Comparison of ENCODE assay signal across 19 cellular contexts in genomic region chr16:70364399-70364798, GRCh38. TPM values are rescaled to one million over a fixed set of nuclear protein-coding genes. Genes with fewer than 3 reads are reported as not detected.
A peak's percentile ranks its signal among the peaks of the same experiment; 100 is the strongest.
DNase-seq lines count a peak whose midpoint lies in the region; ATAC-seq, FAIRE-seq and TF ChIP-seq lines count a peak whose summit lies in the region.
"Had no signal": no experiment of that assay in that cellular context is flagged by ENCODE, and none has a peak within 500 bp of the region (broad histone marks: within the 10 kb centered on the region; RNA-seq: fewer than 3 reads in every experiment).

No MANE protein-coding gene starts in this region.

- H3K27ac ChIP-seq in RWPE1 (peak overlapping the region; percentile 15; the same call in 1 of the 2 replicates), heart right ventricle (no peak overlapping the region)
- H3K27ac ChIP-seq: BLaER1 treated with 17β-estradiol and CSF1 and Interleukin-3, amounts not matched to agents 10 nM and 100 nM had no signal

- TF ChIP-seq POLR2A in GM12891 (IDR thresholded peaks at IDR 0.05; ENCODE audit: low read depth, low read length), result no peak

- no peak for FAIRE-seq in GM12891 (lab: Jason Lieb, UNC)
- FAIRE-seq: A204.1 had no signal

- peaks cover 2 to 30% of the 10 kb centered on the region in 2 donors for H3K36me3 Mint-ChIP-seq in activated T-cell treated with anti-CD3 and anti-CD28 coated beads, Interleukin-2, amount 50 U/mL, for 72 hours (ENCODE audit: insufficient read depth in 2 of 2)
- peaks cover 27% of the 10 kb centered on the region for H3K36me3 Mint-ChIP-seq in activated T-helper 1 cell treated with anti-CD3 and anti-CD28 coated beads, Interleukin-12 subunit alpha, Interleukin-12 subunit beta, Interleukin-2, Interleukin-4 antibody, amounts not matched to agents 30 ng/mL and 10 ng/mL and 1 ng/mL, durations not matched to agents 14 hours and 24 hours and 36 hours (ENCODE audit: low read depth)

- no peak overlapping the region for H3K4me3 Mint-ChIP-seq in activated T-cell treated with anti-CD3 and anti-CD28 coated beads, Interleukin-2, amount 50 U/mL, for 72 hours
- H3K4me3 Mint-ChIP-seq in activated T-helper 1 cell treated with anti-CD3 and anti-CD28 coated beads, Interleukin-12 subunit alpha, Interleukin-12 subunit beta, Interleukin-2, Interleukin-4 antibody, amounts not matched to agents 30 ng/mL and 10 ng/mL and 1 ng/mL, durations not matched to agents 14 hours and 24 hours and 36 hours, result no peak overlapping the region
- H3K4me3 Mint-ChIP-seq: CD8-positive, alpha-beta T cell had no signal

- H3K27me3 ChIP-seq in heart right ventricle, result no peaks in the 10 kb centered on the region
- H3K27me3 ChIP-seq: BLaER1 treated with 17β-estradiol and CSF1 and Interleukin-3, amounts not matched to agents 10 nM and 100 nM had no signal

- H3K27ac Mint-ChIP-seq in activated T-cell treated with anti-CD3 and anti-CD28 coated beads, Interleukin-2, amount 50 U/mL, for 72 hours, result peak overlapping the region; percentile 46
- no peak overlapping the region for H3K27ac Mint-ChIP-seq in activated T-helper 1 cell treated with anti-CD3 and anti-CD28 coated beads, Interleukin-12 subunit alpha, Interleukin-12 subunit beta, Interleukin-2, Interleukin-4 antibody, amounts not matched to agents 30 ng/mL and 10 ng/mL and 1 ng/mL, durations not matched to agents 14 hours and 24 hours and 36 hours
- H3K27ac Mint-ChIP-seq: CD8-positive, alpha-beta T cell had no signal

- H3K27me3 Mint-ChIP-seq in activated T-cell treated with anti-CD3 and anti-CD28 coated beads, Interleukin-2, amount 50 U/mL, for 72 hours (ENCODE audit: low read depth), result no peaks in the 10 kb centered on the region
- H3K27me3 Mint-ChIP-seq in activated T-helper 1 cell treated with anti-CD3 and anti-CD28 coated beads, Interleukin-12 subunit alpha, Interleukin-12 subunit beta, Interleukin-2, Interleukin-4 antibody, amounts not matched to agents 30 ng/mL and 10 ng/mL and 1 ng/mL, durations not matched to agents 14 hours and 24 hours and 36 hours (ENCODE audit: insufficient read depth), result no peaks in the 10 kb centered on the region

- POLR2A ChIA-PET in RWPE1 (lab: Yijun Ruan, JAX; ENCODE audit: low non-redundant PET), result no interaction called here

- 93 to 95% methylated on average over 5 of the region's 5 CpGs for WGBS in heart right ventricle, 2 donors

- H3K36me3 ChIP-seq in heart right ventricle, result peaks cover 0 to 100% (median 82%) of the 10 kb centered on the region in 9 donors

- intact Hi-C loops in heart right ventricle (cut with DNase I), result loop anchor here in 5 of 10 donors (10.0 kb wide), 3 partner anchors 130 to 290 kb away; no protein-coding TSS in a partner anchor
- intact Hi-C loops in activated T-helper 1 cell treated with anti-CD3 and anti-CD28 coated beads, Interleukin-12 subunit alpha, Interleukin-12 subunit beta, Interleukin-2, Interleukin-4 antibody, amounts not matched to agents 30 ng/mL and 10 ng/mL and 1 ng/mL, durations not matched to agents 14 hours and 24 hours and 36 hours (cut with micrococcal nuclease), result no loop called here

- no peak for DNase-seq in activated T-cell treated with anti-CD3 and anti-CD28 coated beads, Interleukin-2, amount 50 U/mL, for 72 hours
- DNase-seq in activated T-cell treated with anti-CD3 and anti-CD28 coated beads for 4 hours (no peak), GM12891 (ENCODE audit: insufficient read length, low spot score) (peak; percentile 15), RWPE1 (ENCODE audit: low spot score) (no peak), heart right ventricle (no peak), NCI-H748 treated with DMSO at 0.1 percent for 48 hours (lab: John Stamatoyannopoulos, UW) (no peak)
- DNase-seq in activated T-helper 1 cell treated with anti-CD3 and anti-CD28 coated beads, Interleukin-12 subunit alpha, Interleukin-12 subunit beta, Interleukin-2, Interleukin-4 antibody, amounts not matched to agents 30 ng/mL and 10 ng/mL and 1 ng/mL, durations not matched to agents 14 hours and 24 hours and 36 hours (ENCODE audit: low spot score), result no peak
- DNase-seq: Calu3; CD8-positive, alpha-beta T cell; MM.1S; NCI-H1092; NCI-H146; NCI-H2029 treated with DMSO at 0.1 percent for 48 hours; NCI-H774; SIG-M5 had no signal

- no peak overlapping the region for H3K4me3 ChIP-seq in heart right ventricle
- H3K4me3 ChIP-seq: BLaER1 treated with 17β-estradiol and CSF1 and Interleukin-3, amounts not matched to agents 10 nM and 100 nM; HAP-1 had no signal

- no peaks in the 10 kb centered on the region for H3K9me3 ChIP-seq in heart right ventricle
- H3K9me3 ChIP-seq: BLaER1 treated with 17β-estradiol and CSF1 and Interleukin-3, amounts not matched to agents 10 nM and 100 nM; HAP-1 had no signal

- ATAC-seq in activated T-cell treated with anti-CD3 and anti-CD28 coated beads, Interleukin-2, amount 50 U/mL, for 72 hours (replicated peaks in 1 of 2), result peak in 1 of 2 donors; percentile 58
- peak; percentile 13 for ATAC-seq in esophagus mucosa
- ATAC-seq in heart right ventricle, result no peak
- ATAC-seq: CD8-positive, alpha-beta T cell had no signal

- no peak for TF ChIP-seq CTCF in RWPE1 (conservative IDR thresholded peaks at IDR 0.05; ENCODE audit: low read depth)
- TF ChIP-seq CTCF in heart right ventricle (IDR thresholded peaks at IDR 0.05), result no peak

- CTCF ChIA-PET in RWPE1 (lab: Yijun Ruan, JAX), result interaction anchor here (0.6 kb wide), 1 partner anchor 103 kb away, joined by 4 read pairs; no protein-coding TSS in a partner anchor

- no peaks in the 10 kb centered on the region for H3K9me3 Mint-ChIP-seq in activated T-cell treated with anti-CD3 and anti-CD28 coated beads, Interleukin-2, amount 50 U/mL, for 72 hours
- no peaks in the 10 kb centered on the region for H3K9me3 Mint-ChIP-seq in activated T-helper 1 cell treated with anti-CD3 and anti-CD28 coated beads, Interleukin-12 subunit alpha, Interleukin-12 subunit beta, Interleukin-2, Interleukin-4 antibody, amounts not matched to agents 30 ng/mL and 10 ng/mL and 1 ng/mL, durations not matched to agents 14 hours and 24 hours and 36 hours
- H3K9me3 Mint-ChIP-seq: CD8-positive, alpha-beta T cell had no signal

- no peaks in the 10 kb centered on the region for H3K4me1 Mint-ChIP-seq in activated T-cell treated with anti-CD3 and anti-CD28 coated beads, Interleukin-2, amount 50 U/mL, for 72 hours (ENCODE audit: low read depth)
- H3K4me1 Mint-ChIP-seq in activated T-helper 1 cell treated with anti-CD3 and anti-CD28 coated beads, Interleukin-12 subunit alpha, Interleukin-12 subunit beta, Interleukin-2, Interleukin-4 antibody, amounts not matched to agents 30 ng/mL and 10 ng/mL and 1 ng/mL, durations not matched to agents 14 hours and 24 hours and 36 hours (ENCODE audit: low read depth), result no peaks in the 10 kb centered on the region

- no peaks in the 10 kb centered on the region for H3K4me1 ChIP-seq in heart right ventricle
- H3K4me1 ChIP-seq: BLaER1 treated with 17β-estradiol and CSF1 and Interleukin-3, amounts not matched to agents 10 nM and 100 nM; HAP-1 had no signal

TF ChIP-seq in GM12891, 5 proteins besides CTCF, POLR2A, EP300 and RAD21:
- TF ChIP-seq POU2F2 (IDR thresholded peaks at IDR 0.05; ENCODE audit: low read depth, low read length) (no peak), SPI1 (IDR thresholded peaks at IDR 0.05; ENCODE audit: low read depth, low read length) (no peak)

RNA-seq across cellular contexts. Expression of gene DDX19A, which starts 17.7 kb away (rescaled TPM):
- 10 to 100 TPM; 37.1 to 46.8 TPM for total RNA-seq in activated T-cell treated with anti-CD3 and anti-CD28 coated beads, Interleukin-2, amount 50 U/mL, for 72 hours
- polyA plus RNA-seq in GM12891 (2012; ENCODE audit: low read depth, missing spikeins), result 22.5 TPM
- total RNA-seq in esophagus mucosa (19.2 TPM), heart right ventricle (10 to 100 TPM; 22.9 to 31.3 (median 26.0) TPM)
- polyA plus RNA-seq in heart right ventricle, result 10 to 100 TPM; 12.8 to 21.5 TPM
- total RNA-seq in activated T-helper 1 cell treated with anti-CD3 and anti-CD28 coated beads, Interleukin-12 subunit alpha, Interleukin-12 subunit beta, Interleukin-2, Interleukin-4 antibody, amounts not matched to agents 30 ng/mL and 10 ng/mL and 1 ng/mL, durations not matched to agents 14 hours and 24 hours and 36 hours, result 66.6 and 70.3 TPM in 2 replicates
